Comparison of ENCODE assay signal across 20 cellular contexts in the genomic region with DNA sequence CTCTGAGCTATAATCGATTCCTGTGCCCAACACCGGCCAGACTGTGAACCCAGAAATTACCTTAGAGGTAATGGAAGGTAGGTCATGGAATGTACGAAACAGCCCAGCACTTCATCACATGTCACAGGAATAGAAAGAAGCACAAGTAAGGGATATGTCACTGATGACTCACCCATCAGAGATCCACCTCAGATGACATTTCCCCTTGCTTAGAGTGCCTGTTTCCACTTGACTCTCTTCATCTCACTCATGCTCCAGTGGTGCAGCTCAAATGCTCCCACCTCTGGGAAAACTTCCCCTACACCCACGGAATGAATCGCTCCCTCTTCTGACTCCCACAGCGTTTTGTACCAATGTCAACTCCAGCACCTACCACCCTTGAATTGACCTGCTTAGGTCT.
A peak's percentile ranks its signal among the peaks of the same experiment; 100 is the strongest.
DNase-seq lines count a peak whose midpoint lies in the region; ATAC-seq, FAIRE-seq and TF ChIP-seq lines count a peak whose summit lies in the region.
"Had no signal": no experiment of that assay in that cellular context is flagged by ENCODE, and none has a peak within 500 bp of the region (broad histone marks: within the 10 kb centered on the region; RNA-seq: fewer than 3 reads in every experiment).

No MANE protein-coding gene starts in this region.

- peak; percentile 79 for ATAC-seq in activated CD4-positive, alpha-beta T cell treated with anti-CD3 and anti-CD28 coated beads for 36 hours
- ATAC-seq in K562: no peak
- peak; percentile 89 for ATAC-seq in stimulated activated naive CD8-positive, alpha-beta T cell treated with anti-CD3 and anti-CD28 coated beads, Interleukin-15, Interleukin-2, amounts not matched to agents 100 U/mL and 50 U/mL, for 24 hours
- ATAC-seq: body of pancreas had no signal

- no peak for TF ChIP-seq EP300 in K562 (IDR thresholded peaks at IDR 0.05; ENCODE audit: low read length)

- H3K79me2 ChIP-seq in K562 (ENCODE audit: control insufficient read depth, insufficient read depth, low read length): no peaks in the 10 kb centered on the region

- H3K27ac Mint-ChIP-seq in activated CD4-positive, alpha-beta T cell treated with anti-CD3 and anti-CD28 coated beads for 36 hours: no peak overlapping the region
- no peak overlapping the region for H3K27ac Mint-ChIP-seq in activated CD4-positive, alpha-beta T cell treated with anti-CD3 and anti-CD28 coated beads, Interleukin-2, amount 10 ng/mL, durations not matched to agents 7 days and 5 days
- H3K27ac Mint-ChIP-seq: IgD-negative memory B cell had no signal

- no peaks in the 10 kb centered on the region for H3K36me3 Mint-ChIP-seq in activated CD4-positive, alpha-beta T cell treated with anti-CD3 and anti-CD28 coated beads for 36 hours (ENCODE audit: low read depth)
- no peaks in the 10 kb centered on the region for H3K36me3 Mint-ChIP-seq in activated CD4-positive, alpha-beta T cell treated with anti-CD3 and anti-CD28 coated beads, Interleukin-2, amount 10 ng/mL, durations not matched to agents 7 days and 5 days (ENCODE audit: low read depth)

- no peak for TF ChIP-seq POLR2A in K562 (conservative IDR thresholded peaks at IDR 0.05)

- no peaks in the 10 kb centered on the region for H3K9me1 ChIP-seq in K562 (ENCODE audit: control insufficient read depth, insufficient read depth, low read length)

- BruUV-seq in K562 (replicated peaks; lab: Mats Ljungman, UMichigan): no TSS peak

- WGBS in K562 (ENCODE audit: insufficient coverage, low coverage, missing lambda C conversion rate): 1% methylated on average over 6 of the region's 6 CpGs

- H3K27me3 Mint-ChIP-seq in activated CD4-positive, alpha-beta T cell treated with anti-CD3 and anti-CD28 coated beads for 36 hours: peaks cover 11% of the 10 kb centered on the region
- no peaks in the 10 kb centered on the region for H3K27me3 Mint-ChIP-seq in activated CD4-positive, alpha-beta T cell treated with anti-CD3 and anti-CD28 coated beads, Interleukin-2, amount 10 ng/mL, durations not matched to agents 7 days and 5 days
- H3K27me3 Mint-ChIP-seq: IgD-negative memory B cell had no signal

- H3K36me3 ChIP-seq in HEK293 (ENCODE audit: control insufficient read depth in 2 of 2, insufficient read depth in 1 of 2, low read length in 2 of 2) (no peaks in the 10 kb centered on the region), K562 (ENCODE audit: control insufficient read depth, insufficient read depth, low read length) (no peaks in the 10 kb centered on the region), ascending aorta (no peaks in the 10 kb centered on the region)
- H3K36me3 ChIP-seq: BE2C, HAP-1, tibial nerve had no signal

- TF ChIP-seq RAD21 in K562 (CRISPR knock-in tag; conservative IDR thresholded peaks at IDR 0.05 in 1 of 2, IDR thresholded peaks at IDR 0.05 in 1 of 2): no peak

- CTCF ChIA-PET in activated CD4-positive, alpha-beta T cell treated with anti-CD3 and anti-CD28 coated beads for 36 hours (lab: Charles Lee): interaction anchor here (0.6 kb wide), 1 partner anchor 1129 kb away, joined by 3 read pairs; no protein-coding TSS in a partner anchor
- CTCF ChIA-PET in activated CD4-positive, alpha-beta T cell treated with anti-CD3 and anti-CD28 coated beads, Interleukin-2, amount 10 ng/mL, durations not matched to agents 7 days and 5 days (lab: Charles Lee): no interaction called here
- CTCF ChIA-PET in HEK293 (lab: Yijun Ruan, JAX) (interaction anchor here (0.6 kb wide), 1 partner anchor 316 kb away, joined by 3 read pairs; no protein-coding TSS in a partner anchor), K562 (lab: Yijun Ruan, JAX; ENCODE audit: low intra/inter-chr PET ratio) (no interaction called here)

- TF ChIP-seq CTCF in HEK293 (tag by site-specific recombination; IDR thresholded peaks at IDR 0.05) (no peak), K562 (IDR thresholded peaks at IDR 0.05 in 2 of 3, conservative IDR thresholded peaks at IDR 0.05 in 1 of 3; ENCODE audit: insufficient read depth in 2 of 3, low read depth in 1 of 3, low read length in 3 of 3) (no peak), ascending aorta (IDR thresholded peaks at IDR 0.05) (no peak)

- H3K4me2 ChIP-seq in K562 (ENCODE audit: insufficient read depth, low read length): no peak overlapping the region

- H3K4me3 Mint-ChIP-seq in activated CD4-positive, alpha-beta T cell treated with anti-CD3 and anti-CD28 coated beads for 36 hours: no peak overlapping the region
- no peak overlapping the region for H3K4me3 Mint-ChIP-seq in activated CD4-positive, alpha-beta T cell treated with anti-CD3 and anti-CD28 coated beads, Interleukin-2, amount 10 ng/mL, durations not matched to agents 7 days and 5 days

- H3K4me1 Mint-ChIP-seq in activated CD4-positive, alpha-beta T cell treated with anti-CD3 and anti-CD28 coated beads for 36 hours: peaks cover 5% of the 10 kb centered on the region
- H3K4me1 Mint-ChIP-seq in activated CD4-positive, alpha-beta T cell treated with anti-CD3 and anti-CD28 coated beads, Interleukin-2, amount 10 ng/mL, durations not matched to agents 7 days and 5 days: no peaks in the 10 kb centered on the region

- DNase-seq in activated CD4-positive, alpha-beta T cell treated with anti-CD3 and anti-CD28 coated beads for 36 hours: no peak
- no peak for DNase-seq in activated CD4-positive, alpha-beta T cell treated with anti-CD3 and anti-CD28 coated beads, Interleukin-2, amount 10 ng/mL, durations not matched to agents 7 days and 5 days
- DNase-seq in K562 (ENCODE audit: extremely low read depth in 1 of 4, low spot score in 3 of 4) (no peak), NCI-H1417 treated with DMSO at 0.1 percent for 48 hours (lab: John Stamatoyannopoulos, UW) (no peak), NCI-H526 (lab: John Stamatoyannopoulos, UW) (no peak), ascending aorta (ENCODE audit: low spot score in 2 of 2) (no peak)
- no peak for DNase-seq in stimulated activated naive CD8-positive, alpha-beta T cell treated with anti-CD3 and anti-CD28 coated beads, Interleukin-15, Interleukin-2, amounts not matched to agents 100 U/mL and 50 U/mL, for 24 hours
- DNase-seq: BE2C; body of pancreas; Caco-2; effector CD8-positive, alpha-beta T cell; EL; mammary epithelial cell; small intestine; stimulated activated naive CD4-positive, alpha-beta T cell treated with Interleukin-2 at 50 U/mL for 16 hours had no signal

- H3K27me3 ChIP-seq in K562 (ENCODE audit: control insufficient read depth in 2 of 2, insufficient read depth in 2 of 2, low read length in 2 of 2) (peaks cover 0 to 4% of the 10 kb centered on the region in 2 experiments; a peak in 4 of 5 replicates), ascending aorta (no peaks in the 10 kb centered on the region)
- H3K27me3 ChIP-seq: BE2C, body of pancreas, tibial nerve had no signal

- no peak overlapping the region for H3K9ac ChIP-seq in K562 (ENCODE audit: insufficient read depth in 1 of 2, low read depth in 2 of 2, low read length in 2 of 2)

- H3K4me3 ChIP-seq in HEK293 (ENCODE audit: low read depth, low read length): no peak overlapping the region
- H3K4me3 ChIP-seq in K562: no peak overlapping the region
- H3K4me3 ChIP-seq in ascending aorta: no peak overlapping the region
- H3K4me3 ChIP-seq: body of pancreas, HAP-1, tibial nerve had no signal

- intact Hi-C loops in activated CD4-positive, alpha-beta T cell treated with anti-CD3 and anti-CD28 coated beads for 36 hours (cut with DNase I, micrococcal nuclease): no loop called here
- intact Hi-C loops in K562 (cut with micrococcal nuclease) (no loop called here), ascending aorta (cut with DNase I) (no loop called here)

- H3K27ac ChIP-seq in HEK293 (ENCODE audit: extremely low read depth, low read depth, low read length) (no peak overlapping the region), K562 (ENCODE audit: extremely low read depth, low read depth, low read length) (no peak overlapping the region), ascending aorta (no peak overlapping the region)
- H3K27ac ChIP-seq: body of pancreas, tibial nerve had no signal

- H2AFZ ChIP-seq in K562 (ENCODE audit: low read depth, low read length): no peak overlapping the region

- no peaks in the 10 kb centered on the region for H3K9me3 ChIP-seq in HEK293 (ENCODE audit: control insufficient read depth, insufficient read depth, low read depth, low read length)
- no peaks in the 10 kb centered on the region for H3K9me3 ChIP-seq in K562 (replicated peaks; ENCODE audit: control insufficient read depth, insufficient read depth, low read depth, low read length)
- no peaks in the 10 kb centered on the region for H3K9me3 ChIP-seq in ascending aorta
- H3K9me3 ChIP-seq: BE2C, body of pancreas, Caco-2, HAP-1, tibial nerve had no signal

- H3K9me3 Mint-ChIP-seq in activated CD4-positive, alpha-beta T cell treated with anti-CD3 and anti-CD28 coated beads for 36 hours (ENCODE audit: low read depth): peaks cover 2% of the 10 kb centered on the region
- no peaks in the 10 kb centered on the region for H3K9me3 Mint-ChIP-seq in activated CD4-positive, alpha-beta T cell treated with anti-CD3 and anti-CD28 coated beads, Interleukin-2, amount 10 ng/mL, durations not matched to agents 7 days and 5 days

- in situ Hi-C loops in K562 (cut with MboI): no loop called here

- POLR2A ChIA-PET in activated CD4-positive, alpha-beta T cell treated with anti-CD3 and anti-CD28 coated beads for 36 hours (lab: Charles Lee): no interaction called here
- POLR2A ChIA-PET in activated CD4-positive, alpha-beta T cell treated with anti-CD3 and anti-CD28 coated beads, Interleukin-2, amount 10 ng/mL, durations not matched to agents 7 days and 5 days (lab: Charles Lee): no interaction called here
- POLR2A ChIA-PET in HEK293 (lab: Yijun Ruan, JAX) (no interaction called here), K562 (lab: Yijun Ruan, JAX) (no interaction called here)

- H4K20me1 ChIP-seq in K562 (replicated peaks; ENCODE audit: control insufficient read depth, insufficient read depth, low read length): no peaks in the 10 kb centered on the region

- FAIRE-seq in K562 (lab: Jason Lieb, UNC): peak; percentile 26
- FAIRE-seq: A204.1, small intestine had no signal

- H3K4me1 ChIP-seq in HEK293 (ENCODE audit: control insufficient read depth, insufficient read depth, low read length) (no peaks in the 10 kb centered on the region), K562 (replicated peaks in 1 of 2; ENCODE audit: control insufficient read depth in 2 of 2, insufficient read depth in 2 of 2, low read length in 2 of 2) (no peaks in the 10 kb centered on the region), ascending aorta (no peaks in the 10 kb centered on the region)
- H3K4me1 ChIP-seq: BE2C, body of pancreas, Caco-2, HAP-1 had no signal

TF ChIP-seq in HEK293, 187 proteins besides CTCF, POLR2A, EP300 and RAD21 (continues in another document):
- TF ChIP-seq KLF9 (tag by site-specific recombination; IDR thresholded peaks at IDR 0.05; ENCODE audit: low read depth): no peak
- TF ChIP-seq ZNF830 (tag by site-specific recombination; IDR thresholded peaks at IDR 0.05; ENCODE audit: low read depth): no peak
- TF ChIP-seq EGR2 (tag by site-specific recombination; IDR thresholded peaks at IDR 0.05; ENCODE audit: low read depth): 0 out of 2 replicates have a peak, but pooled peaks have one; percentile 20

TF ChIP-seq in K562, 482 proteins besides CTCF, POLR2A, EP300 and RAD21 (continues in another document):
- no peak for TF ChIP-seq NFIX (CRISPR knock-in tag; IDR thresholded peaks at IDR 0.05; ENCODE audit: low read depth)
- TF ChIP-seq JUND (IDR thresholded peaks at IDR 0.05; ENCODE audit: borderline replicate concordance, low read depth, low read length): peak; percentile 70; the same call in 1 of the 2 replicates
- peak; percentile 69 for TF ChIP-seq JUND (tag; IDR thresholded peaks at IDR 0.05; ENCODE audit: borderline replicate concordance, low read depth, low read length)

Comparison
In these comparisons a context has a peak if more than half of its experiments do, and no peak if none do; other contexts are left out.
1. CTCF ChIA-PET loops: an anchor here in activated CD4-positive, alpha-beta T cell treated with anti-CD3 and anti-CD28 coated beads for 36 hours (0.6 kb wide) and HEK293 (0.6 kb wide); none called in activated CD4-positive, alpha-beta T cell treated with anti-CD3 and anti-CD28 coated beads, Interleukin-2, amount 10 ng/mL, durations not matched to agents 7 days and 5 days and K562.